ENCODE assay signal across 9 cellular contexts in genomic region chr19:14383556-14383897, GRCh38. TPM values are rescaled to one million over a fixed set of nuclear protein-coding genes. Genes with fewer than 3 reads are reported as not detected.
DNase-seq lines count a peak whose midpoint lies in the region; ATAC-seq and TF ChIP-seq lines count a peak whose summit lies in the region.
"Had no signal": no experiment of that assay in that cellular context is flagged by ENCODE, and none has a peak within 500 bp of the region (broad histone marks: within the 10 kb centered on the region; RNA-seq: fewer than 3 reads in every experiment).

No MANE protein-coding gene starts in this region.

- peak overlapping the region; percentile 99 for H3K27ac Mint-ChIP-seq in activated T-helper 17 cell treated with anti-CD3 and anti-CD28 coated beads, Interleukin-2, amount 50 U/mL, for 72 hours
- H3K27ac Mint-ChIP-seq in progenitor cell of endocrine pancreas, result no peak overlapping the region

- DNase-seq in stimulated activated CD4-positive, alpha-beta T cell treated with anti-CD3 and anti-CD28 coated beads, Interleukin-1b, Interleukin-23, amount 100 ng/mL, for 48 hours, result peak; percentile 32
- no peak for DNase-seq in stimulated activated CD4-positive, alpha-beta T cell treated with anti-CD3 and anti-CD28 coated beads, Interleukin-2, amount 100 ng/mL, for 24 hours
- DNase-seq in lower lobe of right lung (no peak), SHP77 (lab: John Stamatoyannopoulos, UW) (no peak), progenitor cell of endocrine pancreas (ENCODE audit: low spot score, unreplicated experiment) (no peak), left lobe of liver (ENCODE audit: low spot score) (no peak)
- DNase-seq: WERI-Rb-1 had no signal

- no peaks in the 10 kb centered on the region for H3K27me3 Mint-ChIP-seq in activated T-helper 17 cell treated with anti-CD3 and anti-CD28 coated beads, Interleukin-2, amount 50 U/mL, for 72 hours
- H3K27me3 Mint-ChIP-seq in progenitor cell of endocrine pancreas, result peaks cover 8% of the 10 kb centered on the region

- no peaks in the 10 kb centered on the region for H3K9me3 Mint-ChIP-seq in activated T-helper 17 cell treated with anti-CD3 and anti-CD28 coated beads, Interleukin-2, amount 50 U/mL, for 72 hours
- no peaks in the 10 kb centered on the region for H3K9me3 Mint-ChIP-seq in progenitor cell of endocrine pancreas (ENCODE audit: low read depth)

- peaks cover 13% of the 10 kb centered on the region for H3K4me1 Mint-ChIP-seq in activated T-helper 17 cell treated with anti-CD3 and anti-CD28 coated beads, Interleukin-2, amount 50 U/mL, for 72 hours
- peaks cover 3% of the 10 kb centered on the region for H3K4me1 Mint-ChIP-seq in progenitor cell of endocrine pancreas (ENCODE audit: low read depth)

- intact Hi-C loops in lower lobe of right lung (cut with DNase I), result no loop called here

- TF ChIP-seq CTCF in lower lobe of right lung (IDR thresholded peaks at IDR 0.05) (no peak), progenitor cell of endocrine pancreas (IDR thresholded peaks at IDR 0.05; ENCODE audit: unreplicated experiment) (no peak)

- peak overlapping the region; percentile 92 for H3K4me3 Mint-ChIP-seq in activated T-helper 17 cell treated with anti-CD3 and anti-CD28 coated beads, Interleukin-2, amount 50 U/mL, for 72 hours
- no peak overlapping the region for H3K4me3 Mint-ChIP-seq in progenitor cell of endocrine pancreas (ENCODE audit: low read depth)

- peak overlapping the region; percentile 83 for H3K4me3 ChIP-seq in lower lobe of right lung

- H3K4me1 ChIP-seq in lower lobe of right lung, result peaks cover 74% of the 10 kb centered on the region

- H3K27ac ChIP-seq in lower lobe of right lung, result peak overlapping the region; percentile 90
- H3K27ac ChIP-seq: WERI-Rb-1 had no signal

- peaks cover 79% of the 10 kb centered on the region for H3K36me3 Mint-ChIP-seq in activated T-helper 17 cell treated with anti-CD3 and anti-CD28 coated beads, Interleukin-2, amount 50 U/mL, for 72 hours (ENCODE audit: low read depth)
- H3K36me3 Mint-ChIP-seq in progenitor cell of endocrine pancreas (ENCODE audit: insufficient read depth), result no peaks in the 10 kb centered on the region

- no peak for ATAC-seq in activated T-helper 17 cell treated with anti-CD3 and anti-CD28 coated beads, Interleukin-2, amount 50 U/mL, for 72 hours (replicated peaks)
- ATAC-seq in lower lobe of right lung (no peak), GM21390 (IDR thresholded peaks at IDR 0.05; ENCODE audit: unreplicated experiment) (no peak), left lobe of liver (no peak)

- no peaks in the 10 kb centered on the region for H3K9me3 ChIP-seq in lower lobe of right lung

- H3K36me3 ChIP-seq in lower lobe of right lung, result peaks cover 13% of the 10 kb centered on the region
- H3K36me3 ChIP-seq: WERI-Rb-1 had no signal

- H3K27me3 ChIP-seq in lower lobe of right lung (ENCODE audit: low read depth), result no peaks in the 10 kb centered on the region

RNA-seq across cellular contexts. Expression of gene ADGRE5, which starts 2.3 kb away (rescaled TPM):
- total RNA-seq in activated T-helper 17 cell treated with anti-CD3 and anti-CD28 coated beads, Interleukin-2, amount 50 U/mL, for 72 hours, result 100 to 1,000 TPM; 184 to 261 TPM
- total RNA-seq in lower lobe of right lung, result 239 TPM
- total RNA-seq in progenitor cell of endocrine pancreas, result 0.96 and 1.0 TPM in 2 replicates
- total RNA-seq in left lobe of liver, result 11.7 TPM

RNA-seq across cellular contexts. Expression of gene DDX39A, which starts 35.6 kb away (rescaled TPM):
- 100 to 1,000 TPM; 132 to 260 TPM for total RNA-seq in activated T-helper 17 cell treated with anti-CD3 and anti-CD28 coated beads, Interleukin-2, amount 50 U/mL, for 72 hours
- 59.3 TPM for total RNA-seq in lower lobe of right lung
- 66.9 and 74.2 TPM in 2 replicates for total RNA-seq in progenitor cell of endocrine pancreas
- total RNA-seq in left lobe of liver, result 18.0 TPM

RNA-seq across cellular contexts. Expression of gene PKN1, which starts 49.6 kb away (rescaled TPM):
- total RNA-seq in activated T-helper 17 cell treated with anti-CD3 and anti-CD28 coated beads, Interleukin-2, amount 50 U/mL, for 72 hours, result 100 to 1,000 TPM; 121 to 171 TPM
- total RNA-seq in lower lobe of right lung (147 TPM), progenitor cell of endocrine pancreas (106 TPM in 2 replicates), left lobe of liver (32.4 TPM)

Comparison
In these comparisons a context has a peak if more than half of its experiments do, and no peak if none do; other contexts are left out.
1. RNA of gene ADGRE5, which starts 2.3 kb away (total RNA-seq): 184 to 261 TPM in activated T-helper 17 cell treated with anti-CD3 and anti-CD28 coated beads, Interleukin-2, amount 50 U/mL, for 72 hours and 239 TPM in lower lobe of right lung (single experiment); 11.7 TPM in left lobe of liver (single experiment) and 0.96 to 1.0 TPM in progenitor cell of endocrine pancreas; every median in the first group is over 10 times any median in the second.